Comparison of ENCODE assay signal across 15 cellular contexts in the genomic region with DNA sequence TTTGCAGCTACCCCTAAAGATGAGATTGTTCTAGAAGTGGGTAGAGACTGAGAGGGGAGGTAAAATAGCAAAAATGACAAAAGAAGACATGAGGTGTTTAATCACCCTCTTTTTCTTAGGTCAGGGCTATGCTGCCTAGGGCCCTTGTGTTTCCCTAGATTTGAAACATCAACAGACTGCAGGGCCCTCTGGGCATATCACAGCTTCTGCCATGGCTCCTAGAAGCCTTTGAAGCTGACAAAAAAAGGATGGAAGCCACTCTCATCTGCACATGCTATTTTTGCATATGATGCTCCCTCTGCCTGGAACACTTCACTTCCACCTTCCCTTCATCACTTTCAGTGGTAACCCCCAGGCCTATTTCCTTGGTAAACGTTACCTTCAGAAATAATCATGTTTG.
DNase-seq lines count a peak whose midpoint lies in the region; ATAC-seq and TF ChIP-seq lines count a peak whose summit lies in the region.
"Had no signal": no experiment of that assay in that cellular context is flagged by ENCODE, and none has a peak within 500 bp of the region (broad histone marks: within the 10 kb centered on the region; RNA-seq: fewer than 3 reads in every experiment).

No MANE protein-coding gene starts in this region.

- no peaks in the 10 kb centered on the region for H3K9me3 ChIP-seq in hepatocyte (ENCODE audit: low read depth)
- no peaks in the 10 kb centered on the region for H3K9me3 ChIP-seq in subcutaneous abdominal adipose tissue (ENCODE audit: control insufficient read depth in 5 of 5, low read length in 5 of 5)
- H3K9me3 ChIP-seq: thyroid gland had no signal

- TF ChIP-seq CTCF in hepatocyte (IDR thresholded peaks at IDR 0.05; ENCODE audit: poor library complexity), result no peak

- no peaks in the 10 kb centered on the region for H3K27me3 Mint-ChIP-seq in activated naive CD4-positive, alpha-beta T cell treated with anti-CD3 and anti-CD28 coated beads for 36 hours (ENCODE audit: low read depth)
- H3K27me3 Mint-ChIP-seq in activated T-helper 17 cell treated with anti-CD3 and anti-CD28 coated beads, Interleukin-2, amount 50 U/mL, for 72 hours, result no peaks in the 10 kb centered on the region
- H3K27me3 Mint-ChIP-seq in stimulated activated naive B cell treated with anti-CD40 and anti-IgM and Interleukin-4, amounts not matched to agents 10 μg/mL and 1 μg/mL and 100 μg/mL, for 72 hours, result no peaks in the 10 kb centered on the region

- peaks cover 10% of the 10 kb centered on the region for H3K4me1 ChIP-seq in hepatocyte (ENCODE audit: insufficient read depth)
- peaks cover 3 to 26% (median 13%) of the 10 kb centered on the region in 5 donors for H3K4me1 ChIP-seq in subcutaneous abdominal adipose tissue (ENCODE audit: control insufficient read depth in 5 of 5, insufficient read depth in 5 of 5, low read length in 5 of 5)

- no peaks in the 10 kb centered on the region for H3K79me2 ChIP-seq in hepatocyte

- WGBS in hepatocyte (ENCODE audit: low lambda C conversion rate, missing lambda C conversion rate), result 55% methylated on average over 1 of the region's 1 CpG

- ATAC-seq in activated T-helper 17 cell treated with anti-CD3 and anti-CD28 coated beads, Interleukin-2, amount 50 U/mL, for 72 hours (replicated peaks), result no peak
- no peak for ATAC-seq in stimulated activated naive B cell treated with anti-CD40 and anti-IgM and Interleukin-4, amounts not matched to agents 10 μg/mL and 1 μg/mL and 100 μg/mL, for 72 hours (replicated peaks)

- H3K27me3 ChIP-seq in hepatocyte (no peaks in the 10 kb centered on the region), subcutaneous abdominal adipose tissue (ENCODE audit: control insufficient read depth in 5 of 5, insufficient read depth in 4 of 5, low read length in 5 of 5) (no peaks in the 10 kb centered on the region)
- H3K27me3 ChIP-seq: thyroid gland had no signal

- CTCF ChIA-PET in activated naive CD4-positive, alpha-beta T cell treated with anti-CD3 and anti-CD28 coated beads for 36 hours (lab: Charles Lee), result interaction anchor here (1.0 kb wide), 1 partner anchor 38 kb away, joined by 3 read pairs; no protein-coding TSS in a partner anchor

- intact Hi-C loops in activated naive CD4-positive, alpha-beta T cell treated with anti-CD3 and anti-CD28 coated beads for 36 hours (cut with micrococcal nuclease), result loop anchor here (5.0 kb wide), 2 partner anchors 300 to 850 kb away; a partner anchor contains a TSS

- no peak overlapping the region for H3K4me3 Mint-ChIP-seq in activated naive CD4-positive, alpha-beta T cell treated with anti-CD3 and anti-CD28 coated beads for 36 hours
- peak overlapping the region; percentile 73 for H3K4me3 Mint-ChIP-seq in activated T-helper 17 cell treated with anti-CD3 and anti-CD28 coated beads, Interleukin-2, amount 50 U/mL, for 72 hours
- no peak overlapping the region for H3K4me3 Mint-ChIP-seq in stimulated activated naive B cell treated with anti-CD40 and anti-IgM and Interleukin-4, amounts not matched to agents 10 μg/mL and 1 μg/mL and 100 μg/mL, for 72 hours

- no peaks in the 10 kb centered on the region for H4K20me1 ChIP-seq in hepatocyte (ENCODE audit: insufficient read depth, poor library complexity, severe bottlenecking)

- H3K4me2 ChIP-seq in hepatocyte, result no peak overlapping the region

- H3K27ac ChIP-seq in hepatocyte, result peak overlapping the region; percentile 41
- peak overlapping the region; percentile 35 for H3K27ac ChIP-seq in subcutaneous abdominal adipose tissue (ENCODE audit: low read depth, low read length)
- H3K27ac ChIP-seq: thyroid gland had no signal

- H3K4me3 ChIP-seq in hepatocyte (no peak overlapping the region), subcutaneous abdominal adipose tissue (ENCODE audit: low read depth in 1 of 5, low read length in 5 of 5) (no peak overlapping the region)
- H3K4me3 ChIP-seq: coronary artery, thyroid gland had no signal

- H3K27ac Mint-ChIP-seq in activated naive CD4-positive, alpha-beta T cell treated with anti-CD3 and anti-CD28 coated beads for 36 hours, result peak overlapping the region; percentile 77
- peak overlapping the region; percentile 89 for H3K27ac Mint-ChIP-seq in activated T-helper 17 cell treated with anti-CD3 and anti-CD28 coated beads, Interleukin-2, amount 50 U/mL, for 72 hours
- no peak overlapping the region for H3K27ac Mint-ChIP-seq in stimulated activated naive B cell treated with anti-CD40 and anti-IgM and Interleukin-4, amounts not matched to agents 10 μg/mL and 1 μg/mL and 100 μg/mL, for 72 hours

- peaks cover 5% of the 10 kb centered on the region for H3K36me3 Mint-ChIP-seq in activated naive CD4-positive, alpha-beta T cell treated with anti-CD3 and anti-CD28 coated beads for 36 hours (ENCODE audit: low read depth)
- H3K36me3 Mint-ChIP-seq in activated T-helper 17 cell treated with anti-CD3 and anti-CD28 coated beads, Interleukin-2, amount 50 U/mL, for 72 hours (ENCODE audit: low read depth), result peaks cover 9% of the 10 kb centered on the region
- H3K36me3 Mint-ChIP-seq in stimulated activated naive B cell treated with anti-CD40 and anti-IgM and Interleukin-4, amounts not matched to agents 10 μg/mL and 1 μg/mL and 100 μg/mL, for 72 hours, result peaks cover 0 to 3% of the 10 kb centered on the region in 2 donors

- no peak overlapping the region for H2AFZ ChIP-seq in hepatocyte

- H3K36me3 ChIP-seq in hepatocyte (replicated peaks; ENCODE audit: insufficient read depth, low read depth), result no peaks in the 10 kb centered on the region
- no peaks in the 10 kb centered on the region for H3K36me3 ChIP-seq in subcutaneous abdominal adipose tissue (ENCODE audit: control insufficient read depth in 5 of 5, insufficient read depth in 5 of 5, low read length in 5 of 5)
- H3K36me3 ChIP-seq: thyroid gland had no signal

- DNase-seq in activated naive CD4-positive, alpha-beta T cell treated with anti-CD3 and anti-CD28 coated beads for 36 hours, result no peak
- no peak for DNase-seq in activated naive CD4-positive, alpha-beta T cell treated with Interleukin-2 at 50 U/mL for 16 hours
- DNase-seq in hepatocyte (ENCODE audit: low spot score) (no peak), midbrain (lab: John Stamatoyannopoulos, UW) (no peak)
- DNase-seq in activated CD8-positive, alpha-beta memory T cell treated with anti-CD3 and anti-CD28 coated beads for 24 hours, result no peak
- DNase-seq in stimulated activated naive B cell treated with anti-CD40 and anti-IgM and Interleukin-4, amounts not matched to agents 10 μg/mL and 1 μg/mL and 100 μg/mL, for 72 hours, result no peak
- DNase-seq: DMS 273 treated with DMSO at 0.1 percent for 48 hours, hypothalamus, NCI-H187, NCI-H524 treated with DMSO at 0.1 percent for 48 hours, nucleus accumbens, thyroid gland had no signal

- peaks cover 6% of the 10 kb centered on the region for H3K9me3 Mint-ChIP-seq in activated naive CD4-positive, alpha-beta T cell treated with anti-CD3 and anti-CD28 coated beads for 36 hours
- no peaks in the 10 kb centered on the region for H3K9me3 Mint-ChIP-seq in activated T-helper 17 cell treated with anti-CD3 and anti-CD28 coated beads, Interleukin-2, amount 50 U/mL, for 72 hours
- H3K9me3 Mint-ChIP-seq in stimulated activated naive B cell treated with anti-CD40 and anti-IgM and Interleukin-4, amounts not matched to agents 10 μg/mL and 1 μg/mL and 100 μg/mL, for 72 hours, result no peaks in the 10 kb centered on the region

- H3K9ac ChIP-seq in subcutaneous abdominal adipose tissue (ENCODE audit: low read length in 5 of 5), result no peak overlapping the region

- H3K9me2 ChIP-seq in hepatocyte (replicated peaks; ENCODE audit: insufficient read depth), result no peaks in the 10 kb centered on the region

- peaks cover 85% of the 10 kb centered on the region for H3K4me1 Mint-ChIP-seq in activated naive CD4-positive, alpha-beta T cell treated with anti-CD3 and anti-CD28 coated beads for 36 hours (ENCODE audit: low read depth)
- peaks cover 56% of the 10 kb centered on the region for H3K4me1 Mint-ChIP-seq in activated T-helper 17 cell treated with anti-CD3 and anti-CD28 coated beads, Interleukin-2, amount 50 U/mL, for 72 hours
- H3K4me1 Mint-ChIP-seq in stimulated activated naive B cell treated with anti-CD40 and anti-IgM and Interleukin-4, amounts not matched to agents 10 μg/mL and 1 μg/mL and 100 μg/mL, for 72 hours, result peaks cover 36 to 58% of the 10 kb centered on the region in 2 donors
